Comparison of ENCODE assay signal across 11 cellular contexts in genomic region chr4:19729873-19730735, GRCh38.
A peak's percentile ranks its signal among the peaks of the same experiment; 100 is the strongest.
DNase-seq lines count a peak whose midpoint lies in the region; ATAC-seq and TF ChIP-seq lines count a peak whose summit lies in the region.
"Had no signal": no experiment of that assay in that cellular context is flagged by ENCODE, and none has a peak within 500 bp of the region (broad histone marks: within the 10 kb centered on the region; RNA-seq: fewer than 3 reads in every experiment).

No MANE protein-coding gene starts in this region.

- peaks cover 11% of the 10 kb centered on the region for H3K4me1 Mint-ChIP-seq in activated B cell treated with CpG ODN at 0.5 μM for 24 hours
- H3K4me1 Mint-ChIP-seq in naive B cell = peaks cover 9 to 11% (median 10%) of the 10 kb centered on the region in 3 donors

- DNase-seq in GF-D8 (lab: John Stamatoyannopoulos, UW) (peak; percentile 4), activated B cell treated with CpG ODN at 0.5 μM for 24 hours (no peak), naive B cell (peak; percentile 3), psoas muscle (no peak), occipital lobe (lab: John Stamatoyannopoulos, UW) (no peak), left lung (no peak)
- peak; percentile 84 for DNase-seq in Jurkat, Clone E6-1 (ENCODE audit: low read depth, low spot score)
- DNase-seq: colonic mucosa, NCI-H2081 had no signal

- ATAC-seq in activated B cell treated with CpG ODN at 0.5 μM for 24 hours (ENCODE audit: low read depth) (no peak), naive B cell (ENCODE audit: low read depth in 2 of 2) (peak; percentile 44 to 62), psoas muscle (no peak), left lung (no peak), HG03342 (IDR thresholded peaks at IDR 0.05; ENCODE audit: unreplicated experiment) (no peak)

- H3K4me3 ChIP-seq in Jurkat, Clone E6-1 (ENCODE audit: low read length) = no peak overlapping the region
- H3K4me3 ChIP-seq in psoas muscle (no peak overlapping the region), left lung (no peak overlapping the region)
- H3K4me3 ChIP-seq: colonic mucosa had no signal

- no peak for TF ChIP-seq CTCF in activated B cell treated with CpG ODN at 0.5 μM for 24 hours (IDR thresholded peaks at IDR 0.05)
- TF ChIP-seq CTCF in psoas muscle (IDR thresholded peaks at IDR 0.05) = no peak
- TF ChIP-seq CTCF in left lung (IDR thresholded peaks at IDR 0.05) = no peak

- H3K36me3 Mint-ChIP-seq in activated B cell treated with CpG ODN at 0.5 μM for 24 hours (ENCODE audit: low read depth) = no peaks in the 10 kb centered on the region
- H3K36me3 Mint-ChIP-seq in naive B cell = no peaks in the 10 kb centered on the region

- H3K9me3 ChIP-seq in psoas muscle (no peaks in the 10 kb centered on the region), left lung (no peaks in the 10 kb centered on the region)
- H3K9me3 ChIP-seq: colonic mucosa had no signal

- H3K36me3 ChIP-seq in psoas muscle (ENCODE audit: insufficient read depth in 1 of 2, low read depth in 1 of 2) (no peaks in the 10 kb centered on the region), left lung (no peaks in the 10 kb centered on the region)
- H3K36me3 ChIP-seq: colonic mucosa had no signal

- H3K27ac Mint-ChIP-seq in activated B cell treated with CpG ODN at 0.5 μM for 24 hours (peak overlapping the region; percentile 60), naive B cell (peak overlapping the region in 1 of 6 donors; percentile 60)

- H3K27me3 Mint-ChIP-seq in activated B cell treated with CpG ODN at 0.5 μM for 24 hours (no peaks in the 10 kb centered on the region), naive B cell (peaks cover 0 to 4% (median 0%) of the 10 kb centered on the region in 3 donors)

- H3K27ac ChIP-seq in psoas muscle (no peak overlapping the region), left lung (peak overlapping the region in 1 of 2 donors; percentile 21)
- H3K27ac ChIP-seq: colonic mucosa, RWPE1 had no signal

- intact Hi-C loops in activated B cell treated with CpG ODN at 0.5 μM for 24 hours (cut with micrococcal nuclease) = no loop called here
- intact Hi-C loops in psoas muscle (cut with DNase I) = no loop called here
- intact Hi-C loops in left lung (cut with DNase I) = no loop called here

- no peaks in the 10 kb centered on the region for H3K27me3 ChIP-seq in psoas muscle (ENCODE audit: insufficient read depth in 3 of 3, low read length in 2 of 3)
- H3K27me3 ChIP-seq in left lung = no peaks in the 10 kb centered on the region
- H3K27me3 ChIP-seq: colonic mucosa had no signal

- POLR2A ChIA-PET in activated B cell treated with CpG ODN at 0.5 μM for 24 hours (lab: Charles Lee) = no interaction called here

- WGBS in psoas muscle, 3 donors = 42 to 53% (median 50%) methylated on average over 8 of the region's 8 CpGs

- H3K4me1 ChIP-seq in psoas muscle (no peaks in the 10 kb centered on the region), left lung (no peaks in the 10 kb centered on the region)
- H3K4me1 ChIP-seq: colonic mucosa had no signal

- H3K4me3 Mint-ChIP-seq in activated B cell treated with CpG ODN at 0.5 μM for 24 hours (peak overlapping the region; percentile 60), naive B cell (peak overlapping the region in 7 of 8 donors; percentile 39 to 84 (median 63))

- CTCF ChIA-PET in activated B cell treated with CpG ODN at 0.5 μM for 24 hours (lab: Charles Lee) = no interaction called here

- H3K9me3 Mint-ChIP-seq in activated B cell treated with CpG ODN at 0.5 μM for 24 hours (peaks cover 4% of the 10 kb centered on the region), naive B cell (peaks cover 2 to 9% (median 5%) of the 10 kb centered on the region in 7 donors)

Comparison
In these comparisons a context has a peak if more than half of its experiments do, and no peak if none do; other contexts are left out.
1. DNase-seq: peak in GF-D8 (single experiment), Jurkat, Clone E6-1 (single experiment) and naive B cell (single experiment); none in activated B cell treated with CpG ODN at 0.5 μM for 24 hours (single experiment), psoas muscle (0 of 2), occipital lobe (single experiment) and left lung (0 of 2).
2. ATAC-seq: peak in naive B cell (2 of 2); none in activated B cell treated with CpG ODN at 0.5 μM for 24 hours (single experiment), psoas muscle (0 of 4), left lung (single experiment) and HG03342 (single experiment).